In the genomic region with DNA sequence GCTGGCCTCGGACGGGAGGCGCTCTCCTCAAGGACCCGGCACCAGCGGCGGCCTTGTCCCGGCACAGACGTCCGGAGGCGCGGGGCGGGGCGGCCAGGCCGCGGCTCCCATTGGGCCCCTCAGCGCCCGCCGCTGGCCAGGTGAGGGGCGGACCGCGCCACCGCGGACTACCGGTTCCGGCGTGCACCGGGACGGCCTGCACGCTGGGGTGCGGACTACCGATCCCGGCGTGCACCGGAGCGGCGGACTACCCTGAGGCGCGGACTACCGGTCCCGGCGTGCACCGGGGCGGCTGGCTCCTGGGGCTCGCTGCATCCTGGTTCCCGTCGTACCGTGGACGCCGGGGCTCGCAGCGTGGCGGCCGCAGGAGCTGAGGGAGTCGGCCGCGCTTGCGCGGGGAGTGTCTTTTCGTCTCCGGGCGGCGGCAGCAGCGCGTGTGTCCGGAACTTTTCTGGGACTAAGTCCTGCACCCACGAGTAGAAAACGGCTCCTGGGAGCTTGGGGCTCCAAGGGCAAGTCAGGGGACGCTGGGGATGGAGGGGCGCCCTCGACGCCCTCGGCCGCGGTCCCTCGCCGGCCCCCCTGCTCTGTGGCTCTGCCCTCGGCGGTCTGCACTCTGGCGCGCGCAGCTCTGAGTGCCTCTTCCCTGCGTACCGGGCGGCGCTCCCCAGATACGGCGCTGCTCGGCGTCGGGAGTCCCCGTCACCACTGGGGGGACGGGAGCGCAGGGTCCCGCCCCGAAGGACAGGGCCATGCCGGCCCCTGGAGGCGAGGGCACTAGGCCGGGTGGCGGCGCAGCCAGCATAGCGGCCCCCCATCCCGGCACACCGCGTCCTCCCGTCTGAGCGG, we compare ENCODE assay signal across 1 cellular context.
TF ChIP-seq lines count a peak whose summit lies in the region.

A gene (minus strand): TSS at position 86 of the 849 bp plus-strand sequence. CDS start 206 bp downstream, outside the sequence.

TF ChIP-seq in HepG2, 621 proteins besides CTCF, POLR2A, EP300 and RAD21 (continued from another document and continues in another):
- TF ChIP-seq, protein P1, sequence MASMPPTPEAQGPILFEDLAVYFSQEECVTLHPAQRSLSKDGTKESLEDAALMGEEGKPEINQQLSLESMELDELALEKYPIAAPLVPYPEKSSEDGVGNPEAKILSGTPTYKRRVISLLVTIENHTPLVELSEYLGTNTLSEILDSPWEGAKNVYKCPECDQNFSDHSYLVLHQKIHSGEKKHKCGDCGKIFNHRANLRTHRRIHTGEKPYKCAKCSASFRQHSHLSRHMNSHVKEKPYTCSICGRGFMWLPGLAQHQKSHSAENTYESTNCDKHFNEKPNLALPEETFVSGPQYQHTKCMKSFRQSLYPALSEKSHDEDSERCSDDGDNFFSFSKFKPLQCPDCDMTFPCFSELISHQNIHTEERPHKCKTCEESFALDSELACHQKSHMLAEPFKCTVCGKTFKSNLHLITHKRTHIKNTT (CRISPR knock-in tag; IDR thresholded peaks at IDR 0.05), result no peak
- no peak for TF ChIP-seq FOSL1 (CRISPR knock-in tag; IDR thresholded peaks at IDR 0.05; ENCODE audit: borderline replicate concordance)
- peak; percentile 59; the same call in 1 of the 2 replicates for TF ChIP-seq SIN3A (IDR thresholded peaks at IDR 0.05; ENCODE audit: borderline replicate concordance, low read depth, low read length)
- no peak for TF ChIP-seq ZNF678 (CRISPR knock-in tag; IDR thresholded peaks at IDR 0.05)
- peak; percentile 81; the same call in 1 of the 2 replicates for TF ChIP-seq ZNF598 (CRISPR knock-in tag; IDR thresholded peaks at IDR 0.05; ENCODE audit: borderline replicate concordance)
- TF ChIP-seq, protein P2, sequence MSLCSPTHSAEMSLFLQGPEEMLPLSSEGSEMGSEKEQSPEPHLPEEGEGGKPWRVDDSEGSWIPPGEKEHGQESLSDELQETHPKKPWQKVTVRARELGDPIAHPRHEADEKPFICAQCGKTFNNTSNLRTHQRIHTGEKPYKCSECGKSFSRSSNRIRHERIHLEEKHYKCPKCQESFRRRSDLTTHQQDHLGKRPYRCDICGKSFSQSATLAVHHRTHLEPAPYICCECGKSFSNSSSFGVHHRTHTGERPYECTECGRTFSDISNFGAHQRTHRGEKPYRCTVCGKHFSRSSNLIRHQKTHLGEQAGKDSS (CRISPR knock-in tag; IDR thresholded peaks at IDR 0.05; ENCODE audit: borderline replicate concordance, low read depth), result 0 out of 2 replicates have a peak, but pooled peaks have one; percentile 5
- peak; percentile 40; the same call in 1 of the 2 replicates for TF ChIP-seq ZBTB20 (CRISPR knock-in tag; IDR thresholded peaks at IDR 0.05; ENCODE audit: borderline replicate concordance, low read depth)
- TF ChIP-seq, protein P3, sequence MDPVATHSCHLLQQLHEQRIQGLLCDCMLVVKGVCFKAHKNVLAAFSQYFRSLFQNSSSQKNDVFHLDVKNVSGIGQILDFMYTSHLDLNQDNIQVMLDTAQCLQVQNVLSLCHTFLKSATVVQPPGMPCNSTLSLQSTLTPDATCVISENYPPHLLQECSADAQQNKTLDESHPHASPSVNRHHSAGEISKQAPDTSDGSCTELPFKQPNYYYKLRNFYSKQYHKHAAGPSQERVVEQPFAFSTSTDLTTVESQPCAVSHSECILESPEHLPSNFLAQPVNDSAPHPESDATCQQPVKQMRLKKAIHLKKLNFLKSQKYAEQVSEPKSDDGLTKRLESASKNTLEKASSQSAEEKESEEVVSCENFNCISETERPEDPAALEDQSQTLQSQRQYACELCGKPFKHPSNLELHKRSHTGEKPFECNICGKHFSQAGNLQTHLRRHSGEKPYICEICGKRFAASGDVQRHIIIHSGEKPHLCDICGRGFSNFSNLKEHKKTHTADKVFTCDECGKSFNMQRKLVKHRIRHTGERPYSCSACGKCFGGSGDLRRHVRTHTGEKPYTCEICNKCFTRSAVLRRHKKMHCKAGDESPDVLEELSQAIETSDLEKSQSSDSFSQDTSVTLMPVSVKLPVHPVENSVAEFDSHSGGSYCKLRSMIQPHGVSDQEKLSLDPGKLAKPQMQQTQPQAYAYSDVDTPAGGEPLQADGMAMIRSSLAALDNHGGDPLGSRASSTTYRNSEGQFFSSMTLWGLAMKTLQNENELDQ (CRISPR knock-in tag; IDR thresholded peaks at IDR 0.05; ENCODE audit: borderline replicate concordance), result no peak
- TF ChIP-seq SETDB1 (CRISPR knock-in tag; IDR thresholded peaks at IDR 0.05; ENCODE audit: borderline replicate concordance), result no peak
- TF ChIP-seq SP140L (CRISPR knock-in tag; IDR thresholded peaks at IDR 0.05; ENCODE audit: borderline replicate concordance), result no peak
- no peak for TF ChIP-seq IKZF1 (IDR thresholded peaks at IDR 0.05)
- no peak for TF ChIP-seq HDAC6 (IDR thresholded peaks at IDR 0.05; ENCODE audit: low read depth, low read length)
- TF ChIP-seq MTF1 (CRISPR knock-in tag; IDR thresholded peaks at IDR 0.05), result 0 out of 2 replicates have a peak, but pooled peaks have one; percentile 43
- no peak for TF ChIP-seq ZNF296 (CRISPR knock-in tag; conservative IDR thresholded peaks at IDR 0.05)
- TF ChIP-seq, protein P4, sequence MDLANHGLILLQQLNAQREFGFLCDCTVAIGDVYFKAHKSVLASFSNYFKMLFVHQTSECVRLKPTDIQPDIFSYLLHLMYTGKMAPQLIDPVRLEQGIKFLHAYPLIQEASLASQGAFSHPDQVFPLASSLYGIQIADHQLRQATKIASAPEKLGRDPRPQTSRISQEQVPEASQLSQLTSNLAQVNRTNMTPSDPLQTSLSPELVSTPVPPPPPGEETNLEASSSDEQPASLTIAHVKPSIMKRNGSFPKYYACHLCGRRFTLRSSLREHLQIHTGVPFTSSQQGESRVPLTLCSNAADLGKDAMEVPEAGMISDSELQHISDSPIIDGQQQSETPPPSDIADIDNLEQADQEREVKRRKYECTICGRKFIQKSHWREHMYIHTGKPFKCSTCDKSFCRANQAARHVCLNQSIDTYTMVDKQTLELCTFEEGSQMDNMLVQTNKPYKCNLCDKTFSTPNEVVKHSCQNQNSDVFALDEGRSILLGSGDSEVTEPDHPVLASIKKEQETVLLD (CRISPR knock-in tag; IDR thresholded peaks at IDR 0.05; ENCODE audit: low read depth), result peak; percentile 99
- no peak; the same call in 1 of the 2 replicates for TF ChIP-seq ZNF878 (CRISPR knock-in tag; IDR thresholded peaks at IDR 0.05)
- 0 out of 2 replicates have a peak, but pooled peaks have one; percentile 4 for TF ChIP-seq HNF4A (CRISPR knock-in tag; IDR thresholded peaks at IDR 0.05)
- peak; percentile 78; the same call in 1 of the 2 replicates for TF ChIP-seq BRCA1 (CRISPR knock-in tag; IDR thresholded peaks at IDR 0.05)
- TF ChIP-seq KDM4B (CRISPR knock-in tag; IDR thresholded peaks at IDR 0.05), result no peak
- TF ChIP-seq CHD4 (IDR thresholded peaks at IDR 0.05; ENCODE audit: borderline replicate concordance, low read length), result no peak
- peak; percentile 28; the same call in 1 of the 2 replicates for TF ChIP-seq CREB1 (IDR thresholded peaks at IDR 0.05)
- no peak for TF ChIP-seq CREB1 (CRISPR knock-in tag; IDR thresholded peaks at IDR 0.05)
- TF ChIP-seq, protein P5, sequence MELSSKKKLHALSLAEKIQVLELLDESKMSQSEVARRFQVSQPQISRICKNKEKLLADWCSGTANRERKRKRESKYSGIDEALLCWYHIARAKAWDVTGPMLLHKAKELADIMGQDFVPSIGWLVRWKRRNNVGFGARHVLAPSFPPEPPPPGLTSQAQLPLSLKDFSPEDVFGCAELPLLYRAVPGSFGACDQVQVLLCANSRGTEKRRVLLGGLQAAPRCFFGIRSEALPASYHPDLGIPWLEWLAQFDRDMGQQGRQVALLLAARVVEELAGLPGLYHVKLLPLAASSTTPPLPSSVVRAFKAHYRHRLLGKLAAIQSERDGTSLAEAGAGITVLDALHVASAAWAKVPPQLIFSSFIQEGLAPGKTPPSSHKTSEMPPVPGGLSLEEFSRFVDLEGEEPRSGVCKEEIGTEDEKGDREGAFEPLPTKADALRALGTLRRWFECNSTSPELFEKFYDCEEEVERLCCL (CRISPR knock-in tag; IDR thresholded peaks at IDR 0.05; ENCODE audit: borderline replicate concordance), result peak; percentile 86; the same call in 1 of the 2 replicates
- TF ChIP-seq ZNF567 (CRISPR knock-in tag; IDR thresholded peaks at IDR 0.05; ENCODE audit: borderline replicate concordance), result no peak; the same call in 1 of the 2 replicates
- TF ChIP-seq, protein P6, sequence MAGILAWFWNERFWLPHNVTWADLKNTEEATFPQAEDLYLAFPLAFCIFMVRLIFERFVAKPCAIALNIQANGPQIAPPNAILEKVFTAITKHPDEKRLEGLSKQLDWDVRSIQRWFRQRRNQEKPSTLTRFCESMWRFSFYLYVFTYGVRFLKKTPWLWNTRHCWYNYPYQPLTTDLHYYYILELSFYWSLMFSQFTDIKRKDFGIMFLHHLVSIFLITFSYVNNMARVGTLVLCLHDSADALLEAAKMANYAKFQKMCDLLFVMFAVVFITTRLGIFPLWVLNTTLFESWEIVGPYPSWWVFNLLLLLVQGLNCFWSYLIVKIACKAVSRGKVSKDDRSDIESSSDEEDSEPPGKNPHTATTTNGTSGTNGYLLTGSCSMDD (CRISPR knock-in tag; IDR thresholded peaks at IDR 0.05), result no peak
- TF ChIP-seq, protein P7, sequence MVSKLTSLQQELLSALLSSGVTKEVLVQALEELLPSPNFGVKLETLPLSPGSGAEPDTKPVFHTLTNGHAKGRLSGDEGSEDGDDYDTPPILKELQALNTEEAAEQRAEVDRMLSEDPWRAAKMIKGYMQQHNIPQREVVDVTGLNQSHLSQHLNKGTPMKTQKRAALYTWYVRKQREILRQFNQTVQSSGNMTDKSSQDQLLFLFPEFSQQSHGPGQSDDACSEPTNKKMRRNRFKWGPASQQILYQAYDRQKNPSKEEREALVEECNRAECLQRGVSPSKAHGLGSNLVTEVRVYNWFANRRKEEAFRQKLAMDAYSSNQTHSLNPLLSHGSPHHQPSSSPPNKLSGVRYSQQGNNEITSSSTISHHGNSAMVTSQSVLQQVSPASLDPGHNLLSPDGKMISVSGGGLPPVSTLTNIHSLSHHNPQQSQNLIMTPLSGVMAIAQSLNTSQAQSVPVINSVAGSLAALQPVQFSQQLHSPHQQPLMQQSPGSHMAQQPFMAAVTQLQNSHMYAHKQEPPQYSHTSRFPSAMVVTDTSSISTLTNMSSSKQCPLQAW (CRISPR knock-in tag; IDR thresholded peaks at IDR 0.05), result peak; percentile 19; the same call in 1 of the 2 replicates
- TF ChIP-seq ARNT2 (CRISPR knock-in tag; IDR thresholded peaks at IDR 0.05; ENCODE audit: low read depth), result peak; percentile 83
- TF ChIP-seq ZNF335 (CRISPR knock-in tag; IDR thresholded peaks at IDR 0.05), result peak; percentile 61
- TF ChIP-seq KDM2A (CRISPR knock-in tag; IDR thresholded peaks at IDR 0.05; ENCODE audit: borderline replicate concordance, low read depth), result peak; percentile 85
- TF ChIP-seq, protein P8, sequence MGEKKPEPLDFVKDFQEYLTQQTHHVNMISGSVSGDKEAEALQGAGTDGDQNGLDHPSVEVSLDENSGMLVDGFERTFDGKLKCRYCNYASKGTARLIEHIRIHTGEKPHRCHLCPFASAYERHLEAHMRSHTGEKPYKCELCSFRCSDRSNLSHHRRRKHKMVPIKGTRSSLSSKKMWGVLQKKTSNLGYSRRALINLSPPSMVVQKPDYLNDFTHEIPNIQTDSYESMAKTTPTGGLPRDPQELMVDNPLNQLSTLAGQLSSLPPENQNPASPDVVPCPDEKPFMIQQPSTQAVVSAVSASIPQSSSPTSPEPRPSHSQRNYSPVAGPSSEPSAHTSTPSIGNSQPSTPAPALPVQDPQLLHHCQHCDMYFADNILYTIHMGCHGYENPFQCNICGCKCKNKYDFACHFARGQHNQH (CRISPR knock-in tag; IDR thresholded peaks at IDR 0.05), result peak; percentile 26; the same call in 1 of the 2 replicates
- TF ChIP-seq HDAC1 (CRISPR knock-in tag; IDR thresholded peaks at IDR 0.05), result peak; percentile 98
- no peak for TF ChIP-seq PRPF4 (IDR thresholded peaks at IDR 0.05; ENCODE audit: low read depth, low read length, poor library complexity, severe bottlenecking)
- TF ChIP-seq ELF3 (CRISPR knock-in tag; IDR thresholded peaks at IDR 0.05), result peak; percentile 83
- TF ChIP-seq, protein P9, sequence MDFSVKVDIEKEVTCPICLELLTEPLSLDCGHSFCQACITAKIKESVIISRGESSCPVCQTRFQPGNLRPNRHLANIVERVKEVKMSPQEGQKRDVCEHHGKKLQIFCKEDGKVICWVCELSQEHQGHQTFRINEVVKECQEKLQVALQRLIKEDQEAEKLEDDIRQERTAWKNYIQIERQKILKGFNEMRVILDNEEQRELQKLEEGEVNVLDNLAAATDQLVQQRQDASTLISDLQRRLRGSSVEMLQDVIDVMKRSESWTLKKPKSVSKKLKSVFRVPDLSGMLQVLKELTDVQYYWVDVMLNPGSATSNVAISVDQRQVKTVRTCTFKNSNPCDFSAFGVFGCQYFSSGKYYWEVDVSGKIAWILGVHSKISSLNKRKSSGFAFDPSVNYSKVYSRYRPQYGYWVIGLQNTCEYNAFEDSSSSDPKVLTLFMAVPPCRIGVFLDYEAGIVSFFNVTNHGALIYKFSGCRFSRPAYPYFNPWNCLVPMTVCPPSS (IDR thresholded peaks at IDR 0.05), result no peak
- 0 out of 2 replicates have a peak, but pooled peaks have one; percentile 13 for TF ChIP-seq ZNF703 (CRISPR knock-in tag; IDR thresholded peaks at IDR 0.05; ENCODE audit: borderline replicate concordance)
- TF ChIP-seq ZNF234 (CRISPR knock-in tag; conservative IDR thresholded peaks at IDR 0.05), result no peak
- no peak for TF ChIP-seq ZBTB1 (CRISPR knock-in tag; IDR thresholded peaks at IDR 0.05; ENCODE audit: borderline replicate concordance)
- TF ChIP-seq ADNP (CRISPR knock-in tag; IDR thresholded peaks at IDR 0.05), result no peak
- peak; percentile 94 for TF ChIP-seq NR2C2 (CRISPR knock-in tag; IDR thresholded peaks at IDR 0.05; ENCODE audit: borderline replicate concordance)
- TF ChIP-seq, protein P10, sequence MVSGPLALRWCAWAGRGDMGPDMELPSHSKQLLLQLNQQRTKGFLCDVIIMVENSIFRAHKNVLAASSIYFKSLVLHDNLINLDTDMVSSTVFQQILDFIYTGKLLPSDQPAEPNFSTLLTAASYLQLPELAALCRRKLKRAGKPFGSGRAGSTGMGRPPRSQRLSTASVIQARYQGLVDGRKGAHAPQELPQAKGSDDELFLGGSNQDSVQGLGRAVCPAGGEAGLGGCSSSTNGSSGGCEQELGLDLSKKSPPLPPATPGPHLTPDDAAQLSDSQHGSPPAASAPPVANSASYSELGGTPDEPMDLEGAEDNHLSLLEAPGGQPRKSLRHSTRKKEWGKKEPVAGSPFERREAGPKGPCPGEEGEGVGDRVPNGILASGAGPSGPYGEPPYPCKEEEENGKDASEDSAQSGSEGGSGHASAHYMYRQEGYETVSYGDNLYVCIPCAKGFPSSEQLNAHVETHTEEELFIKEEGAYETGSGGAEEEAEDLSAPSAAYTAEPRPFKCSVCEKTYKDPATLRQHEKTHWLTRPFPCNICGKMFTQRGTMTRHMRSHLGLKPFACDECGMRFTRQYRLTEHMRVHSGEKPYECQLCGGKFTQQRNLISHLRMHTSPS (CRISPR knock-in tag; IDR thresholded peaks at IDR 0.05; ENCODE audit: low read depth), result no peak; the same call in 1 of the 2 replicates
- peak; percentile 15 for TF ChIP-seq NRL (CRISPR knock-in tag; IDR thresholded peaks at IDR 0.05; ENCODE audit: borderline replicate concordance)
- TF ChIP-seq HOXA5 (CRISPR knock-in tag; IDR thresholded peaks at IDR 0.05), result peak; percentile 77; the same call in 1 of the 2 replicates
- TF ChIP-seq TCF12 (IDR thresholded peaks at IDR 0.05), result no peak
- TF ChIP-seq TCF12 (CRISPR knock-in tag; IDR thresholded peaks at IDR 0.05), result 0 out of 2 replicates have a peak, but pooled peaks have one; percentile 37
- no peak for TF ChIP-seq SRSF4 (IDR thresholded peaks at IDR 0.05; ENCODE audit: low read depth, low read length, poor library complexity, severe bottlenecking)
- no peak for TF ChIP-seq PHB2 (IDR thresholded peaks at IDR 0.05; ENCODE audit: partially characterized antibody)
- no peak for TF ChIP-seq ZNF24 (IDR thresholded peaks at IDR 0.05)
